ENCODE assay signal across 10 cellular contexts in the genomic region with DNA sequence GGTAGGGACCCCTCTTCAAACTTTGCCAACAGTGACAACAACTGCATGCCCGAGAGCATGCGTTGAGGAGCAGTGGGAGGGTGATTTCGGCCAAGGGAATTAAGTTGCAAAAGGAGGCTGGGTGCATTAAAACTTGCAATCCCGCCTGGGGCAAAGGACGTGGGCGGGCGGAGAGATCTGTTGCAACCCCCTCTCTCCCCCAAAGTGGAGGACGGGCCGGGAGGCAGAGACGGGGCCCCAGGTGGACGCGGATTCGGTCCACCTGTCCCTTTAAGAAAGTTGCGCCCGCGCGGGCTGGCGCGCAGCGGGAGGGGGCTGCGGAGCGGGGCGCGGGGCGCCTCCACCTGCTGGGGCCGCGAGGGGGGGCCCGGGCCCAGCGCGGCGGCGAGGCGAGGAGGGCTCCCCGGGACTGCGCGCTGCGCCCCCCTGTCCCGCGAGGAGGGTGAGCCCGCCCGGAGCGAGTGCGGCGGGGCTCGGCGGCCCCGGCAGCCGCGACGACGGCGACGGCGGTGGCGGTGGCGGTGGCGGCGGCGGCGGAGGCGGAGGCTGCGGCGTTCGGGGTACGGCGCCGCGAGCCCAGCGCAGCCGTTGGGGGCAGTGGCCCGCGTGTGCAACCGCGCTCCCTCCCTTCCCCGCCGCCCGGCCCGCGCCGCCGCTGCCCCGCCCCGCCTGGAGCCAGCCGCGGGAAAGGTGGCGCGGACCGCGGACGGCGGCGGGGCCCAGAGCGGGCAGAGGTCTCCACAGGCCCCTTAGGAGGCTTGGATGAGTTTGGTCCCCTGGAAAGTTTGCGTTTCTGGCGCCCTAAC. TPM values are rescaled to one million over a fixed set of nuclear protein-coding genes. Genes with fewer than 3 reads are reported as not detected.
DNase-seq lines count a peak whose midpoint lies in the region; ATAC-seq, FAIRE-seq and TF ChIP-seq lines count a peak whose summit lies in the region.
"Had no signal": no experiment of that assay in that cellular context is flagged by ENCODE, and none has a peak within 500 bp of the region (broad histone marks: within the 10 kb centered on the region; RNA-seq: fewer than 3 reads in every experiment).

No MANE protein-coding gene starts in this region.

- no peaks in the 10 kb centered on the region for H3K9me3 ChIP-seq in GM23248 (ENCODE audit: low read depth)
- H3K9me3 ChIP-seq in endocrine pancreas (ENCODE audit: control insufficient read depth, low read length), result no peaks in the 10 kb centered on the region
- H3K9me3 ChIP-seq in neural cell (ENCODE audit: low read length), result no peaks in the 10 kb centered on the region

- no peaks in the 10 kb centered on the region for H3K9me2 ChIP-seq in GM23248 (ENCODE audit: insufficient read depth)
- H3K9me2 ChIP-seq in neural cell (ENCODE audit: insufficient read depth, low read length), result no peaks in the 10 kb centered on the region

- H4K20me1 ChIP-seq in GM23248 (ENCODE audit: insufficient read depth), result no peaks in the 10 kb centered on the region
- no peaks in the 10 kb centered on the region for H4K20me1 ChIP-seq in neural cell (ENCODE audit: insufficient read depth)

- peak overlapping the region; percentile 65 for H2AFZ ChIP-seq in GM23248
- H2AFZ ChIP-seq in neural cell (ENCODE audit: low read depth, low read length), result no peak overlapping the region

- ATAC-seq in HG02588 (IDR thresholded peaks at IDR 0.05; ENCODE audit: unreplicated experiment) (no peak), HG03469 (IDR thresholded peaks at IDR 0.05; ENCODE audit: unreplicated experiment) (no peak)

- H3K36me3 ChIP-seq in GM23248 (ENCODE audit: low read depth), result no peaks in the 10 kb centered on the region
- H3K36me3 ChIP-seq in endocrine pancreas (ENCODE audit: control insufficient read depth, insufficient read depth, low read length), result no peaks in the 10 kb centered on the region
- H3K36me3 ChIP-seq in neural cell (ENCODE audit: insufficient read depth, low read length), result no peaks in the 10 kb centered on the region

- no peak for FAIRE-seq in GM19239 (lab: Jason Lieb, UNC)

- no peak for TF ChIP-seq CTCF in neural cell (IDR thresholded peaks at IDR 0.05; ENCODE audit: poor library complexity, severe bottlenecking)

- no peaks in the 10 kb centered on the region for H3K79me2 ChIP-seq in GM23248 (ENCODE audit: insufficient read depth)
- H3K79me2 ChIP-seq in neural cell (replicated peaks; ENCODE audit: insufficient read depth, low read length), result no peaks in the 10 kb centered on the region

- DNase-seq in GM23248, result peak; percentile 17
- peak; percentile 15 for DNase-seq in NCI-H345 treated with DMSO at 0.1 percent for 48 hours (lab: John Stamatoyannopoulos, UW; ENCODE audit: unreplicated experiment)
- no peak for DNase-seq in Kasumi-1 (lab: John Stamatoyannopoulos, UW)
- DNase-seq in GM19239 (ENCODE audit: insufficient read length, low spot score), result no peak

- in situ Hi-C loops in GM23248 (cut with MboI), result no loop called here

- TF ChIP-seq RAD21 in neural cell (conservative IDR thresholded peaks at IDR 0.05), result no peak

- no peaks in the 10 kb centered on the region for H3K4me1 ChIP-seq in GM23248 (ENCODE audit: insufficient read depth)
- H3K4me1 ChIP-seq in endocrine pancreas (ENCODE audit: control insufficient read depth, insufficient read depth, low read length), result no peaks in the 10 kb centered on the region

- H3K9ac ChIP-seq in GM23248, result no peak overlapping the region
- H3K9ac ChIP-seq in endocrine pancreas (ENCODE audit: control insufficient read depth, insufficient read depth, low read length), result peak overlapping the region; percentile 43
- no peak overlapping the region for H3K9ac ChIP-seq in neural cell (ENCODE audit: low read length)

- peaks cover 62% of the 10 kb centered on the region for H3K27me3 ChIP-seq in GM23248 (replicated peaks; ENCODE audit: insufficient read depth)
- H3K27me3 ChIP-seq in endocrine pancreas (ENCODE audit: control insufficient read depth, insufficient read depth, low read length), result no peaks in the 10 kb centered on the region
- peaks cover 32% of the 10 kb centered on the region for H3K27me3 ChIP-seq in neural cell (ENCODE audit: insufficient read depth, low read depth, low read length)

- H3K4me2 ChIP-seq in GM23248 (ENCODE audit: unreplicated experiment) (peak overlapping the region; percentile 28), neural cell (ENCODE audit: low read length) (peak overlapping the region; percentile 51)

- no peak for TF ChIP-seq EP300 in neural cell (conservative IDR thresholded peaks at IDR 0.05; ENCODE audit: poor library complexity, severe bottlenecking)

- H3F3A ChIP-seq in GM23248 (ENCODE audit: insufficient read depth) (no peaks in the 10 kb centered on the region), neural cell (ENCODE audit: insufficient read depth, low read length, poor library complexity, severe bottlenecking) (no peaks in the 10 kb centered on the region)

- H3K27ac ChIP-seq in GM23248 (no peak overlapping the region), neural cell (ENCODE audit: low read length) (no peak overlapping the region)

- WGBS in GM23248 (ENCODE audit: low coverage in 1 of 2, low lambda C conversion rate in 2 of 2, missing lambda C conversion rate in 2 of 2), 2 experiments, result 0 to 1% methylated on average over 23 to 25 of the region's 95 CpGs

- H3K4me3 ChIP-seq in GM23248, result peak overlapping the region; percentile 60
- H3K4me3 ChIP-seq in endocrine pancreas (ENCODE audit: control insufficient read depth, insufficient read depth, low read length), result peak overlapping the region; percentile 0
- peak overlapping the region; percentile 67 for H3K4me3 ChIP-seq in neural cell (ENCODE audit: low read length)

TF ChIP-seq in neural cell, 6 proteins besides CTCF, POLR2A, EP300 and RAD21:
- no peak for TF ChIP-seq TAF1 (IDR thresholded peaks at IDR 0.05; ENCODE audit: low read depth)

RNA-seq across cellular contexts. Expression of a gene that starts 0.6 kb away (rescaled TPM):
- total RNA-seq in GM23248 (2014; rRNA removed; shearing (Covaris generic)), result not detected in 2 replicates
- polyA plus RNA-seq in GM23248 (2016; fragmentation: Nextera tagmentation; extraction: Ambion mirVana) (not detected in 2 replicates), neural cell (0.14 and 0.30 TPM in 2 replicates)
- not detected in 2 replicates for polyA minus RNA-seq in neural cell
- total RNA-seq: pulmonary artery endothelial cell, SK-MEL-5 had no signal

RNA-seq across cellular contexts. Expression of a gene that starts 38.1 kb away (rescaled TPM):
- not detected in 2 replicates for total RNA-seq in GM23248 (2014; rRNA removed; shearing (Covaris generic))
- polyA plus RNA-seq in GM23248 (2016; fragmentation: Nextera tagmentation; extraction: Ambion mirVana) (not detected in 2 replicates), neural cell (9.2 and 10.6 TPM in 2 replicates)
- polyA minus RNA-seq in neural cell, result 2.2 and 2.5 TPM in 2 replicates
- total RNA-seq: pulmonary artery endothelial cell had no signal

Comparison
In these comparisons a context has a peak if more than half of its experiments do, and no peak if none do; other contexts are left out.
1. DNase-seq: peak in GM23248 (single experiment) and NCI-H345 treated with DMSO at 0.1 percent for 48 hours (single experiment); none in Kasumi-1 (0 of 2) and GM19239 (single experiment).
2. H3K4me3 ChIP-seq: peak in every context shown above with its lines; median percentile 67 in neural cell; 60 in GM23248; 0 in endocrine pancreas.
3. RNA of a gene that starts 38.1 kb away (polyA plus RNA-seq): 9.2 to 10.6 TPM in neural cell; not detected in GM23248; every median in the first group is over 10 times any median in the second.